Comparison of ENCODE assay signal across 27 cellular contexts in the genomic region with DNA sequence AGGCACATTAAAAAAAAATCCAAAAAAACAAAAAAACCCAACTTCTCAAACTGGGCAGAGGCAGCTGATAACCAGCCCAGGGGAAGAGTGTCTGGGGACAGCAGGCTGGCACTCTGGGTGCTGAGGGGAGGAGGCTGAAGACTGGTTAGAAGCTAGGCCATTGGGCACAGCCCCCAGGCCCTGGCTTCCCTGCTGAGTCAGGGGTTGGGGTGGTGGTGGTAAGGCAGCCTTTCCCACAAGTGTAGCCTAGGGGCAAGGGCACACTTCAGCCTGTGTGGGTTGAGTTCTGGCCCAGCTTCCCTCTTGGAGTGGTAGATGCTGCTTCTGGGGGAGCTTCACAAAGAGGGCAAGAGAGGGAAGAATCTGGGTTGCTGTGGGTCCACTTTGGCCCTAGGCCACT. TPM values are rescaled to one million over a fixed set of nuclear protein-coding genes. Genes with fewer than 3 reads are reported as not detected.
A peak's percentile ranks its signal among the peaks of the same experiment; 100 is the strongest.
DNase-seq lines count a peak whose midpoint lies in the region; ATAC-seq and TF ChIP-seq lines count a peak whose summit lies in the region.
"Had no signal": no experiment of that assay in that cellular context is flagged by ENCODE, and none has a peak within 500 bp of the region (broad histone marks: within the 10 kb centered on the region; RNA-seq: fewer than 3 reads in every experiment).

No MANE protein-coding gene starts in this region.

- peak overlapping the region; percentile 18 for H3K27ac Mint-ChIP-seq in activated CD4-positive, alpha-beta memory T cell treated with anti-CD3 and anti-CD28 coated beads, Interleukin-2, amount 10 ng/mL, durations not matched to agents 7 days and 5 days
- no peak overlapping the region for H3K27ac Mint-ChIP-seq in activated CD4-positive, alpha-beta memory T cell treated with anti-CD3 and anti-CD28 coated beads for 36 hours
- H3K27ac Mint-ChIP-seq in effector memory CD8-positive, alpha-beta T cell = peak overlapping the region; percentile 41 to 65
- H3K27ac Mint-ChIP-seq in stimulated activated effector memory CD8-positive, alpha-beta T cell treated with anti-CD3 and anti-CD28 coated beads, Interleukin-12 subunit alpha, Interleukin-12 subunit beta, amount 100 ng/mL, for 72 hours = peak overlapping the region; percentile 18
- H3K27ac Mint-ChIP-seq: activated B cell treated with CpG ODN at 0.5 μM for 24 hours; activated naive CD4-positive, alpha-beta T cell treated with anti-CD3 and anti-CD28 coated beads, Interleukin-2, amount 10 ng/mL, durations not matched to agents 7 days and 5 days; CD4-positive, alpha-beta T cell; T-cell had no signal

- H3K36me3 Mint-ChIP-seq in activated CD4-positive, alpha-beta memory T cell treated with anti-CD3 and anti-CD28 coated beads, Interleukin-2, amount 10 ng/mL, durations not matched to agents 7 days and 5 days (ENCODE audit: low read depth) = peaks cover 11% of the 10 kb centered on the region
- H3K36me3 Mint-ChIP-seq in activated CD4-positive, alpha-beta memory T cell treated with anti-CD3 and anti-CD28 coated beads for 36 hours = peaks cover 5% of the 10 kb centered on the region
- peaks cover 38% of the 10 kb centered on the region for H3K36me3 Mint-ChIP-seq in effector memory CD8-positive, alpha-beta T cell (ENCODE audit: insufficient read depth)
- peaks cover 41% of the 10 kb centered on the region for H3K36me3 Mint-ChIP-seq in stimulated activated effector memory CD8-positive, alpha-beta T cell treated with anti-CD3 and anti-CD28 coated beads, Interleukin-12 subunit alpha, Interleukin-12 subunit beta, amount 100 ng/mL, for 72 hours

- H3K4me2 ChIP-seq in PC-3 (ENCODE audit: low read length) = no peak overlapping the region

- H4K20me1 ChIP-seq in PC-3 (ENCODE audit: low read length) = no peaks in the 10 kb centered on the region

- H3K9me3 Mint-ChIP-seq in activated CD4-positive, alpha-beta memory T cell treated with anti-CD3 and anti-CD28 coated beads, Interleukin-2, amount 10 ng/mL, durations not matched to agents 7 days and 5 days = no peaks in the 10 kb centered on the region
- H3K9me3 Mint-ChIP-seq in activated CD4-positive, alpha-beta memory T cell treated with anti-CD3 and anti-CD28 coated beads for 36 hours = no peaks in the 10 kb centered on the region
- no peaks in the 10 kb centered on the region for H3K9me3 Mint-ChIP-seq in effector memory CD8-positive, alpha-beta T cell
- no peaks in the 10 kb centered on the region for H3K9me3 Mint-ChIP-seq in stimulated activated effector memory CD8-positive, alpha-beta T cell treated with anti-CD3 and anti-CD28 coated beads, Interleukin-12 subunit alpha, Interleukin-12 subunit beta, amount 100 ng/mL, for 72 hours
- H3K9me3 Mint-ChIP-seq: activated B cell treated with CpG ODN at 0.5 μM for 24 hours; activated naive CD4-positive, alpha-beta T cell treated with anti-CD3 and anti-CD28 coated beads, Interleukin-2, amount 10 ng/mL, durations not matched to agents 7 days and 5 days; CD4-positive, alpha-beta T cell; naive thymus-derived CD8-positive, alpha-beta T cell; T-cell had no signal

- no peaks in the 10 kb centered on the region for H3K4me1 Mint-ChIP-seq in activated CD4-positive, alpha-beta memory T cell treated with anti-CD3 and anti-CD28 coated beads, Interleukin-2, amount 10 ng/mL, durations not matched to agents 7 days and 5 days
- H3K4me1 Mint-ChIP-seq in activated CD4-positive, alpha-beta memory T cell treated with anti-CD3 and anti-CD28 coated beads for 36 hours (ENCODE audit: low read depth) = no peaks in the 10 kb centered on the region
- no peaks in the 10 kb centered on the region for H3K4me1 Mint-ChIP-seq in effector memory CD8-positive, alpha-beta T cell (ENCODE audit: low read depth in 2 of 2)
- no peaks in the 10 kb centered on the region for H3K4me1 Mint-ChIP-seq in stimulated activated effector memory CD8-positive, alpha-beta T cell treated with anti-CD3 and anti-CD28 coated beads, Interleukin-12 subunit alpha, Interleukin-12 subunit beta, amount 100 ng/mL, for 72 hours
- H3K4me1 Mint-ChIP-seq: activated B cell treated with CpG ODN at 0.5 μM for 24 hours; activated naive CD4-positive, alpha-beta T cell treated with anti-CD3 and anti-CD28 coated beads, Interleukin-2, amount 10 ng/mL, durations not matched to agents 7 days and 5 days; naive thymus-derived CD8-positive, alpha-beta T cell; T-cell had no signal

- POLR2A ChIA-PET in activated CD4-positive, alpha-beta memory T cell treated with anti-CD3 and anti-CD28 coated beads, Interleukin-2, amount 10 ng/mL, durations not matched to agents 7 days and 5 days (lab: Charles Lee) = no interaction called here
- POLR2A ChIA-PET in activated CD4-positive, alpha-beta memory T cell treated with anti-CD3 and anti-CD28 coated beads for 36 hours (lab: Charles Lee) = interaction anchor here (1.0 kb wide), 1 partner anchor 29 kb away, joined by 3 read pairs; no protein-coding TSS in a partner anchor
- POLR2A ChIA-PET in PC-3 (lab: Charles Lee; ENCODE audit: unreplicated experiment) = no interaction called here

- H3K4me3 ChIP-seq in PC-3 (ENCODE audit: low read length) = no peak overlapping the region
- H3K4me3 ChIP-seq: colonic mucosa, lower lobe of right lung, skin epidermis had no signal

- H3K9ac ChIP-seq in PC-3 (ENCODE audit: low read length) = no peak overlapping the region

- no peak for ATAC-seq in PC-3
- no peak for ATAC-seq in effector memory CD8-positive, alpha-beta T cell (replicated peaks)
- ATAC-seq in stimulated activated effector memory CD8-positive, alpha-beta T cell treated with anti-CD3 and anti-CD28 coated beads, Interleukin-12 subunit alpha, Interleukin-12 subunit beta, amount 100 ng/mL, for 72 hours = no peak
- ATAC-seq in HG03354 (IDR thresholded peaks at IDR 0.05; ENCODE audit: poor library complexity, severe bottlenecking, unreplicated experiment) = no peak
- ATAC-seq in HG03159 (IDR thresholded peaks at IDR 0.05; ENCODE audit: unreplicated experiment) = no peak
- ATAC-seq: lower lobe of right lung; naive thymus-derived CD8-positive, alpha-beta T cell; T-cell had no signal

- H3K79me2 ChIP-seq in PC-3 (ENCODE audit: low read length) = no peaks in the 10 kb centered on the region

- no peak for TF ChIP-seq CTCF in PC-3 (conservative IDR thresholded peaks at IDR 0.05; ENCODE audit: low read depth, low read length)

- H3K9me2 ChIP-seq in PC-3 (replicated peaks; ENCODE audit: low read length) = no peaks in the 10 kb centered on the region

- BruUV-seq in PC-3 (replicated peaks; lab: Mats Ljungman, UMichigan) = no TSS peak

- H3K4me3 Mint-ChIP-seq in activated CD4-positive, alpha-beta memory T cell treated with anti-CD3 and anti-CD28 coated beads, Interleukin-2, amount 10 ng/mL, durations not matched to agents 7 days and 5 days = no peak overlapping the region
- no peak overlapping the region for H3K4me3 Mint-ChIP-seq in activated CD4-positive, alpha-beta memory T cell treated with anti-CD3 and anti-CD28 coated beads for 36 hours
- no peak overlapping the region for H3K4me3 Mint-ChIP-seq in effector memory CD8-positive, alpha-beta T cell
- no peak overlapping the region for H3K4me3 Mint-ChIP-seq in stimulated activated effector memory CD8-positive, alpha-beta T cell treated with anti-CD3 and anti-CD28 coated beads, Interleukin-12 subunit alpha, Interleukin-12 subunit beta, amount 100 ng/mL, for 72 hours
- H3K4me3 Mint-ChIP-seq: activated B cell treated with CpG ODN at 0.5 μM for 24 hours; activated naive CD4-positive, alpha-beta T cell treated with anti-CD3 and anti-CD28 coated beads, Interleukin-2, amount 10 ng/mL, durations not matched to agents 7 days and 5 days; CD4-positive, alpha-beta T cell; naive thymus-derived CD8-positive, alpha-beta T cell; T-cell had no signal

- CTCF ChIA-PET in activated CD4-positive, alpha-beta memory T cell treated with anti-CD3 and anti-CD28 coated beads, Interleukin-2, amount 10 ng/mL, durations not matched to agents 7 days and 5 days (lab: Charles Lee) = interaction anchor here (0.9 kb wide), 1 partner anchor 9 kb away, joined by 3 read pairs; no protein-coding TSS in a partner anchor
- CTCF ChIA-PET in activated CD4-positive, alpha-beta memory T cell treated with anti-CD3 and anti-CD28 coated beads for 36 hours (lab: Charles Lee) = interaction anchor here (1.3 kb wide), 1 partner anchor 187 kb away, joined by 3 read pairs; no protein-coding TSS in a partner anchor
- CTCF ChIA-PET in PC-3 (lab: Charles Lee) = no interaction called here

- H2AFZ ChIP-seq in PC-3 (ENCODE audit: low read length) = no peak overlapping the region

- H3K36me3 ChIP-seq in PC-3 (ENCODE audit: low read depth, low read length) = no peaks in the 10 kb centered on the region; the same call in 1 of the 2 replicates

- intact Hi-C loops in activated CD4-positive, alpha-beta memory T cell treated with anti-CD3 and anti-CD28 coated beads for 36 hours (cut with micrococcal nuclease) = no loop called here
- intact Hi-C loops in PC-3 (cut with micrococcal nuclease) = no loop called here

- H3K27ac ChIP-seq in PC-3 (ENCODE audit: low read length) = no peak overlapping the region
- H3K27ac ChIP-seq: colonic mucosa, HL-60, lower lobe of right lung had no signal

- peaks cover 2% of the 10 kb centered on the region; the same call in 1 of the 2 replicates for H3K4me1 ChIP-seq in PC-3 (ENCODE audit: insufficient read depth, low read length)
- H3K4me1 ChIP-seq: colonic mucosa had no signal

- no peaks in the 10 kb centered on the region for H3K27me3 ChIP-seq in PC-3 (ENCODE audit: low read length)
- H3K27me3 ChIP-seq: colonic mucosa had no signal

- no peak for DNase-seq in activated CD4-positive, alpha-beta memory T cell treated with anti-CD3 and anti-CD28 coated beads, Interleukin-2, amount 10 ng/mL, durations not matched to agents 7 days and 5 days
- DNase-seq in activated CD4-positive, alpha-beta memory T cell treated with anti-CD3 and anti-CD28 coated beads for 36 hours = no peak
- DNase-seq in PC-3 (peak; percentile 9), NCI-H1694 (lab: John Stamatoyannopoulos, UW) (no peak)
- no peak for DNase-seq in effector memory CD8-positive, alpha-beta T cell
- DNase-seq in stimulated activated effector memory CD8-positive, alpha-beta T cell treated with anti-CD3 and anti-CD28 coated beads, Interleukin-12 subunit alpha, Interleukin-12 subunit beta, amount 100 ng/mL, for 72 hours (ENCODE audit: low spot score in 2 of 2) = no peak
- DNase-seq: activated B cell treated with CpG ODN at 0.5 μM for 24 hours; activated CD4-positive, alpha-beta T cell treated with anti-CD3 and anti-CD28 coated beads, Interleukin-2, amount 50 U/mL, for 1 hour; activated naive CD4-positive, alpha-beta T cell treated with anti-CD3 and anti-CD28 coated beads, Interleukin-2, amount 10 ng/mL, durations not matched to agents 7 days and 5 days; CD4-positive, alpha-beta T cell; colonic mucosa; effector CD4-positive, alpha-beta T cell; hypothalamus; KG1; lower lobe of right lung; MM.1S; naive thymus-derived CD8-positive, alpha-beta T cell; NCI-H1417 treated with DMSO at 0.1 percent for 48 hours; NCI-H345; NCI-H69; nucleus accumbens; stimulated activated naive CD4-positive, alpha-beta T cell treated with Interleukin-2 at 50 U/mL for 16 hours; T-cell had no signal

- H3F3A ChIP-seq in PC-3 (ENCODE audit: low read length, unreplicated experiment) = no peaks in the 10 kb centered on the region

- no peaks in the 10 kb centered on the region for H3K27me3 Mint-ChIP-seq in activated CD4-positive, alpha-beta memory T cell treated with anti-CD3 and anti-CD28 coated beads, Interleukin-2, amount 10 ng/mL, durations not matched to agents 7 days and 5 days
- no peaks in the 10 kb centered on the region for H3K27me3 Mint-ChIP-seq in activated CD4-positive, alpha-beta memory T cell treated with anti-CD3 and anti-CD28 coated beads for 36 hours
- no peaks in the 10 kb centered on the region for H3K27me3 Mint-ChIP-seq in effector memory CD8-positive, alpha-beta T cell
- H3K27me3 Mint-ChIP-seq: activated B cell treated with CpG ODN at 0.5 μM for 24 hours; activated naive CD4-positive, alpha-beta T cell treated with anti-CD3 and anti-CD28 coated beads, Interleukin-2, amount 10 ng/mL, durations not matched to agents 7 days and 5 days; CD4-positive, alpha-beta T cell; naive thymus-derived CD8-positive, alpha-beta T cell; T-cell had no signal

- no peaks in the 10 kb centered on the region for H3K9me3 ChIP-seq in PC-3 (ENCODE audit: low read length)
- H3K9me3 ChIP-seq: colonic mucosa, lower lobe of right lung had no signal

RNA-seq across cellular contexts. Expression of a gene that starts 16.3 kb away (rescaled TPM):
- 10 to 100 TPM; 41.1 to 42.1 TPM for total RNA-seq in activated CD4-positive, alpha-beta memory T cell treated with anti-CD3 and anti-CD28 coated beads, Interleukin-2, amount 10 ng/mL, durations not matched to agents 7 days and 5 days
- total RNA-seq in activated CD4-positive, alpha-beta memory T cell treated with anti-CD3 and anti-CD28 coated beads for 36 hours = 10 to 100 TPM; 40.6 to 45.5 TPM
- total RNA-seq in PC-3 (2014; rRNA removed) = 11.2 and 19.2 TPM in 2 replicates
